8 cellular contexts compared by ENCODE assay signal in the genomic region with DNA sequence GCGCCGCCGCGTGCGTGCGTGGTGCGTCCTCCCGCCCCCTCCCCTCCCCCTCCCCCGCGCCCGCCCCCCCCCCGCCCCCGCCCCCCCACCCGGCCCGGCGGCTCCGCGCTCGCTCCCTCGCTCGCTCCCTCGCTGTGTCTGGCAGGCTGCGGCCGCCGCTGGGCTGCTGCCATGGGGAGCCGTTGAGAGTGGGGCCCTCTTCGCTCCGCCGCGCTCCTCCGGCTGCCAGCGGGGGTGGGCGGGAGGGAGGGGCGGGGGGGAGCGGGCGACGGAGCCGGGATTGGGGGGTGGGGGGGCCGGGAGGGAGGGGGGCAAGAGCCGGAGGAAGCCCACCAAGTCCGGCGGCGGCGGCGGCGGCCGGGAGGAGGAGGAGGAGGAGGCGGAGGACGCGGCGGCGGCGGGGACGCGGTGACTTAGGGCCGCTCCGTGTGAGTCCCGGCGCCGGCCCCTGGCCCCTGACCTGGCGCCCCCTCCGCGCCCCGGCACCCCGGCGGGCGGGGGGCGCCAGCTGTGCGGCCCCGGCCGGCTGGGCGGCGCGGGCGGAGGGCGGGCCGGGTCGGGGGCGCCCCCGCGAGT. TPM values are rescaled to one million over a fixed set of nuclear protein-coding genes. Genes with fewer than 3 reads are reported as not detected.
DNase-seq lines count a peak whose midpoint lies in the region; ATAC-seq and TF ChIP-seq lines count a peak whose summit lies in the region.

No MANE protein-coding gene starts in this region.

- H3K36me3 ChIP-seq in CD4-positive, CD25-positive, alpha-beta regulatory T cell (ENCODE audit: control insufficient read depth, insufficient read depth, low read length): peaks cover 1% of the 10 kb centered on the region
- no peaks in the 10 kb centered on the region for H3K36me3 ChIP-seq in HUES6 (ENCODE audit: control insufficient read depth, insufficient read depth, low read length)
- H3K36me3 ChIP-seq in breast epithelium: no peaks in the 10 kb centered on the region
- no peaks in the 10 kb centered on the region for H3K36me3 ChIP-seq in neural cell (ENCODE audit: insufficient read depth, low read length)
- H3K36me3 ChIP-seq in PC-3 (ENCODE audit: low read depth, low read length): no peaks in the 10 kb centered on the region

- peaks cover 37% of the 10 kb centered on the region for H3K27me3 Mint-ChIP-seq in CD4-positive, CD25-positive, alpha-beta regulatory T cell

- no peaks in the 10 kb centered on the region for H3K36me3 Mint-ChIP-seq in CD4-positive, CD25-positive, alpha-beta regulatory T cell

- TF ChIP-seq POLR2A in breast epithelium (IDR thresholded peaks at IDR 0.05): no peak

- peaks cover 12% of the 10 kb centered on the region for H3F3A ChIP-seq in neural cell (ENCODE audit: insufficient read depth, low read length, poor library complexity, severe bottlenecking)
- no peaks in the 10 kb centered on the region for H3F3A ChIP-seq in PC-3 (ENCODE audit: low read length, unreplicated experiment)

- H3K9ac ChIP-seq in HUES6 (ENCODE audit: low read length) (no peak overlapping the region), neural cell (ENCODE audit: low read length) (no peak overlapping the region), PC-3 (ENCODE audit: low read length) (no peak overlapping the region)

- no peak for ATAC-seq in CD4-positive, CD25-positive, alpha-beta regulatory T cell (ENCODE audit: low read depth in 2 of 2)
- ATAC-seq in PC-3 (no peak), HG03432 (IDR thresholded peaks at IDR 0.05; ENCODE audit: unreplicated experiment) (no peak)

- POLR2A ChIA-PET in PC-3 (lab: Charles Lee; ENCODE audit: unreplicated experiment): interaction anchor here (0.6 kb wide), 4 partner anchors 47 to 201 kb away, joined by 4 to 8 read pairs (median 6); no protein-coding TSS in a partner anchor

- TF ChIP-seq RAD21 in neural cell (conservative IDR thresholded peaks at IDR 0.05): no peak

- peak overlapping the region in 2 of 4 donors; percentile 94 to 97 for H3K4me3 Mint-ChIP-seq in CD4-positive, CD25-positive, alpha-beta regulatory T cell

- no peak overlapping the region for H3K4me3 ChIP-seq in CD4-positive, CD25-positive, alpha-beta regulatory T cell (ENCODE audit: low read depth, low read length)
- H3K4me3 ChIP-seq in HUES6 (ENCODE audit: low read depth, low read length): peak overlapping the region; percentile 73; the same call in 1 of the 2 replicates
- peak overlapping the region; percentile 81 to 95 (median 93) for H3K4me3 ChIP-seq in breast epithelium
- H3K4me3 ChIP-seq in neural cell (ENCODE audit: low read length): peak overlapping the region; percentile 96
- H3K4me3 ChIP-seq in PC-3 (ENCODE audit: low read length): no peak overlapping the region

- peaks cover 46% of the 10 kb centered on the region for H3K4me1 ChIP-seq in CD4-positive, CD25-positive, alpha-beta regulatory T cell (ENCODE audit: control insufficient read depth, insufficient read depth, low read length, poor library complexity, severe bottlenecking)
- H3K4me1 ChIP-seq in HUES6 (ENCODE audit: control insufficient read depth, insufficient read depth, low read length): peaks cover 32% of the 10 kb centered on the region
- H3K4me1 ChIP-seq in breast epithelium: no peaks in the 10 kb centered on the region
- H3K4me1 ChIP-seq in PC-3 (ENCODE audit: insufficient read depth, low read length): peaks cover 24% of the 10 kb centered on the region

- no peaks in the 10 kb centered on the region for H3K9me3 ChIP-seq in CD4-positive, CD25-positive, alpha-beta regulatory T cell (ENCODE audit: control insufficient read depth in 2 of 2, low read length in 2 of 2)
- H3K9me3 ChIP-seq in HUES6 (ENCODE audit: control insufficient read depth, insufficient read depth, low read depth, low read length) (no peaks in the 10 kb centered on the region), breast epithelium (no peaks in the 10 kb centered on the region), neural cell (ENCODE audit: low read length) (no peaks in the 10 kb centered on the region), PC-3 (ENCODE audit: low read length) (no peaks in the 10 kb centered on the region)

- H4K20me1 ChIP-seq in neural cell (ENCODE audit: insufficient read depth) (no peaks in the 10 kb centered on the region), PC-3 (ENCODE audit: low read length) (no peaks in the 10 kb centered on the region)

- H3K79me2 ChIP-seq in neural cell (replicated peaks; ENCODE audit: insufficient read depth, low read length): peaks cover 37% of the 10 kb centered on the region
- peaks cover 43% of the 10 kb centered on the region for H3K79me2 ChIP-seq in PC-3 (ENCODE audit: low read length)

- intact Hi-C loops in breast epithelium (cut with DNase I; ENCODE audit: low total_unique reads): no loop called here
- intact Hi-C loops in PC-3 (cut with micrococcal nuclease): loop anchor here (1.0 to 10.0 kb wide), 8 partner anchors 36 to 404 kb away; a partner anchor contains a TSS

- H3K27ac Mint-ChIP-seq in CD4-positive, CD25-positive, alpha-beta regulatory T cell: no peak overlapping the region

- CTCF ChIA-PET in PC-3 (lab: Charles Lee): interaction anchor here (0.5 to 0.6 kb wide), 2 partner anchors 217 to 315 kb away, joined by 5 to 13 read pairs; no protein-coding TSS in a partner anchor

- TF ChIP-seq EP300 in neural cell (conservative IDR thresholded peaks at IDR 0.05; ENCODE audit: poor library complexity, severe bottlenecking): no peak

- H3K4me2 ChIP-seq in neural cell (ENCODE audit: low read length): no peak overlapping the region
- no peak overlapping the region for H3K4me2 ChIP-seq in PC-3 (ENCODE audit: low read length)

- H3K27ac ChIP-seq in CD4-positive, CD25-positive, alpha-beta regulatory T cell (ENCODE audit: insufficient read depth, low read length, poor library complexity, severe bottlenecking): peak overlapping the region; percentile 95
- H3K27ac ChIP-seq in HUES6 (ENCODE audit: low read depth, low read length) (no peak overlapping the region), breast epithelium (peak overlapping the region; percentile 99), neural cell (ENCODE audit: low read length) (no peak overlapping the region), PC-3 (ENCODE audit: low read length) (no peak overlapping the region)

- no peaks in the 10 kb centered on the region for H3K9me2 ChIP-seq in neural cell (ENCODE audit: insufficient read depth, low read length)
- H3K9me2 ChIP-seq in PC-3 (replicated peaks; ENCODE audit: low read length): no peaks in the 10 kb centered on the region

- peaks cover 18% of the 10 kb centered on the region for H3K27me3 ChIP-seq in CD4-positive, CD25-positive, alpha-beta regulatory T cell (ENCODE audit: control insufficient read depth, insufficient read depth, low read length)
- H3K27me3 ChIP-seq in HUES6 (ENCODE audit: control insufficient read depth, insufficient read depth, low read length): peaks cover 23% of the 10 kb centered on the region; the same call in 1 of the 2 replicates
- no peaks in the 10 kb centered on the region for H3K27me3 ChIP-seq in breast epithelium
- no peaks in the 10 kb centered on the region for H3K27me3 ChIP-seq in neural cell (ENCODE audit: insufficient read depth, low read depth, low read length)
- 0 out of 2 replicates have a peak, but pooled peaks cover 1% of the 10 kb centered on the region for H3K27me3 ChIP-seq in PC-3 (ENCODE audit: low read length)

- H2AFZ ChIP-seq in neural cell (ENCODE audit: low read depth, low read length): no peak overlapping the region
- no peak overlapping the region for H2AFZ ChIP-seq in PC-3 (ENCODE audit: low read length)

- peaks cover 3 to 29% (median 19%) of the 10 kb centered on the region in 4 donors for H3K4me1 Mint-ChIP-seq in CD4-positive, CD25-positive, alpha-beta regulatory T cell

- no peak for DNase-seq in CD4-positive, CD25-positive, alpha-beta regulatory T cell
- DNase-seq in breast epithelium (ENCODE audit: low spot score in 2 of 2) (no peak), PC-3 (no peak), NCI-H345 (lab: John Stamatoyannopoulos, UW) (no peak), HuH-7.5 (ENCODE audit: low spot score) (no peak)

- no TSS peak for BruUV-seq in PC-3 (replicated peaks; lab: Mats Ljungman, UMichigan)

- TF ChIP-seq CTCF in breast epithelium (IDR thresholded peaks at IDR 0.05) (no peak), neural cell (IDR thresholded peaks at IDR 0.05; ENCODE audit: poor library complexity, severe bottlenecking) (no peak), PC-3 (conservative IDR thresholded peaks at IDR 0.05; ENCODE audit: low read depth, low read length) (no peak)

- no peaks in the 10 kb centered on the region for H3K9me3 Mint-ChIP-seq in CD4-positive, CD25-positive, alpha-beta regulatory T cell

TF ChIP-seq in neural cell, 6 proteins besides CTCF, POLR2A, EP300 and RAD21 (continues in another document):
- TF ChIP-seq SMC3 (conservative IDR thresholded peaks at IDR 0.05; ENCODE audit: poor library complexity): no peak
- TF ChIP-seq, protein P1, sequence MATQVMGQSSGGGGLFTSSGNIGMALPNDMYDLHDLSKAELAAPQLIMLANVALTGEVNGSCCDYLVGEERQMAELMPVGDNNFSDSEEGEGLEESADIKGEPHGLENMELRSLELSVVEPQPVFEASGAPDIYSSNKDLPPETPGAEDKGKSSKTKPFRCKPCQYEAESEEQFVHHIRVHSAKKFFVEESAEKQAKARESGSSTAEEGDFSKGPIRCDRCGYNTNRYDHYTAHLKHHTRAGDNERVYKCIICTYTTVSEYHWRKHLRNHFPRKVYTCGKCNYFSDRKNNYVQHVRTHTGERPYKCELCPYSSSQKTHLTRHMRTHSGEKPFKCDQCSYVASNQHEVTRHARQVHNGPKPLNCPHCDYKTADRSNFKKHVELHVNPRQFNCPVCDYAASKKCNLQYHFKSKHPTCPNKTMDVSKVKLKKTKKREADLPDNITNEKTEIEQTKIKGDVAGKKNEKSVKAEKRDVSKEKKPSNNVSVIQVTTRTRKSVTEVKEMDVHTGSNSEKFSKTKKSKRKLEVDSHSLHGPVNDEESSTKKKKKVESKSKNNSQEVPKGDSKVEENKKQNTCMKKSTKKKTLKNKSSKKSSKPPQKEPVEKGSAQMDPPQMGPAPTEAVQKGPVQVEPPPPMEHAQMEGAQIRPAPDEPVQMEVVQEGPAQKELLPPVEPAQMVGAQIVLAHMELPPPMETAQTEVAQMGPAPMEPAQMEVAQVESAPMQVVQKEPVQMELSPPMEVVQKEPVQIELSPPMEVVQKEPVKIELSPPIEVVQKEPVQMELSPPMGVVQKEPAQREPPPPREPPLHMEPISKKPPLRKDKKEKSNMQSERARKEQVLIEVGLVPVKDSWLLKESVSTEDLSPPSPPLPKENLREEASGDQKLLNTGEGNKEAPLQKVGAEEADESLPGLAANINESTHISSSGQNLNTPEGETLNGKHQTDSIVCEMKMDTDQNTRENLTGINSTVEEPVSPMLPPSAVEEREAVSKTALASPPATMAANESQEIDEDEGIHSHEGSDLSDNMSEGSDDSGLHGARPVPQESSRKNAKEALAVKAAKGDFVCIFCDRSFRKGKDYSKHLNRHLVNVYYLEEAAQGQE (IDR thresholded peaks at IDR 0.05; ENCODE audit: borderline replicate concordance): no peak
- no peak for TF ChIP-seq MXI1 (conservative IDR thresholded peaks at IDR 0.05; ENCODE audit: poor library complexity, severe bottlenecking)

RNA-seq across cellular contexts. Expression of a gene that starts 2.4 kb away (rescaled TPM):
- total RNA-seq in CD4-positive, CD25-positive, alpha-beta regulatory T cell: 21.7 TPM
- 1 to 10 TPM in 3 of 4 donors, under 1 TPM in 1; 0.76 to 2.1 (median 1.9) TPM for polyA plus RNA-seq in CD4-positive, CD25-positive, alpha-beta regulatory T cell
- total RNA-seq in breast epithelium (10 to 100 TPM; 10.1 to 19.7 (median 16.7) TPM), PC-3 (2014; rRNA removed) (16.8 and 18.4 TPM in 2 replicates)
- polyA plus RNA-seq in neural cell: 28.1 and 30.6 TPM in 2 replicates
- polyA minus RNA-seq in neural cell: 48.7 and 49.4 TPM in 2 replicates

Comparison
In these comparisons a context has a peak if more than half of its experiments do, and no peak if none do; other contexts are left out.
1. H3K27ac ChIP-seq: peak in CD4-positive, CD25-positive, alpha-beta regulatory T cell (single experiment) and breast epithelium (2 of 2); none in HUES6 (single experiment), neural cell (single experiment) and PC-3 (single experiment).
2. H3K4me3 ChIP-seq: peak in HUES6 (single experiment), breast epithelium (3 of 3) and neural cell (single experiment); none in CD4-positive, CD25-positive, alpha-beta regulatory T cell (single experiment) and PC-3 (single experiment).